Comparison of ENCODE assay signal across 9 cellular contexts in the genomic region with DNA sequence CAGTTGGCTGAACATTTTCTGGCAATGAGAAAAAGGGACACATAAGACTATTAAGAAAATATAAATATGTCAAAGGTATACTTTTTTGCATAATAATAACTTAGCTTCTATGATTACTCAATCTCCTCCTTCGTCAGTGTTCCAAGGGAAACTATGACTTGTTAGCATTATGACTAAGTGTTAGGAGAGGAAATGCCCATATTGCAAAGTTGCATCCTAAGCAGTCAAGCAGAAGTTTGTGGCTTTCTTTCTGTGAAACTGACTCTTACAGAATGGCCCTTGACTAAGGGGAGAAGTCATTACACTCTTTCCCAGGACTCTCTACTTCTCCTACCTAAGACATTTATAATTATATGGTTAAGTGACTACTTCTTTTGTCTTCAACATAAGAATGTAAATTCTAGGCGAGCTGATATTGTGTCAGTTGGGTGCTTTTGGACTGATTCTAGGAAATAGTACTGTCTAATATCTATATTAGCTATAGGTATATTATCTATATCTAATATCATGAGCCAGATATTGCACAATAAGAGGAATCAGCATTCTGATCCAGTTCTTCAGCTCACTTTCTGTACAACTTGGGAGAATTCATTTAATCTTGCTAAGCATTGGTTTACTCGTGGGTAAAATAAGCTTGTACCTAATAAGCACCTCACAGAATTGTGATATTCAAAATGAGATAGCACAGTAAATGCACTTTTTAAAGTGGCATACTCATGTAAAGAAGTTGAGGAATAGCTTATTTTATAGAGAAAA. TPM values are rescaled to one million over a fixed set of nuclear protein-coding genes. Genes with fewer than 3 reads are reported as not detected.
DNase-seq lines count a peak whose midpoint lies in the region; ATAC-seq and TF ChIP-seq lines count a peak whose summit lies in the region.
"Had no signal": no experiment of that assay in that cellular context is flagged by ENCODE, and none has a peak within 500 bp of the region (broad histone marks: within the 10 kb centered on the region; RNA-seq: fewer than 3 reads in every experiment).

No MANE protein-coding gene starts in this region.

- H3K4ac ChIP-seq in trophoblast cell (ENCODE audit: low read depth, low read length), result no peak overlapping the region

- H3K9me3 Mint-ChIP-seq in activated naive CD8-positive, alpha-beta T cell treated with anti-CD3 and anti-CD28 coated beads, Interleukin-2, amount 10 ng/mL, durations not matched to agents 7 days and 5 days, result no peaks in the 10 kb centered on the region
- H3K9me3 Mint-ChIP-seq: activated CD4-positive, alpha-beta memory T cell treated with anti-CD3 and anti-CD28 coated beads, Interleukin-2, amount 10 ng/mL, durations not matched to agents 7 days and 5 days had no signal

- no CpG with 5 or more reads among the region's 3 CpGs for WGBS in trophoblast cell (ENCODE audit: extremely low coverage, insufficient coverage, insufficient read length)

- no peaks in the 10 kb centered on the region for H3K4me1 ChIP-seq in trophoblast cell (ENCODE audit: control insufficient read depth in 1 of 2, insufficient read depth in 2 of 2, low read length in 2 of 2)
- no peaks in the 10 kb centered on the region for H3K4me1 ChIP-seq in osteoblast (ENCODE audit: insufficient read depth, low read length)

- H3K27ac ChIP-seq in trophoblast cell (ENCODE audit: low read depth, low read length) (no peak overlapping the region), osteoblast (ENCODE audit: low read depth, low read length) (no peak overlapping the region)

- H3K9ac ChIP-seq in trophoblast cell (ENCODE audit: low read length), result no peak overlapping the region

- no peaks in the 10 kb centered on the region for H4K20me1 ChIP-seq in osteoblast (ENCODE audit: insufficient read depth, low read length)

- no peak overlapping the region for H2BK12ac ChIP-seq in trophoblast cell (ENCODE audit: low read length)

- no peak overlapping the region for H4K12ac ChIP-seq in trophoblast cell (ENCODE audit: low read depth, low read length)

- H3K4me1 Mint-ChIP-seq in activated naive CD8-positive, alpha-beta T cell treated with anti-CD3 and anti-CD28 coated beads, Interleukin-2, amount 10 ng/mL, durations not matched to agents 7 days and 5 days, result peaks cover 2% of the 10 kb centered on the region

- no peaks in the 10 kb centered on the region for H3K36me3 Mint-ChIP-seq in activated naive CD8-positive, alpha-beta T cell treated with anti-CD3 and anti-CD28 coated beads, Interleukin-2, amount 10 ng/mL, durations not matched to agents 7 days and 5 days

- ATAC-seq in GM19351 (IDR thresholded peaks at IDR 0.05; ENCODE audit: unreplicated experiment) (peak; percentile 80), HG03342 (IDR thresholded peaks at IDR 0.05; ENCODE audit: unreplicated experiment) (peak; percentile 92), GM21526 (IDR thresholded peaks at IDR 0.05; ENCODE audit: low FRiP score, unreplicated experiment) (no peak), GM19023 (IDR thresholded peaks at IDR 0.05; ENCODE audit: unreplicated experiment) (no peak)
- ATAC-seq in activated naive CD8-positive, alpha-beta T cell treated with anti-CD3 and anti-CD28 coated beads, Interleukin-2, amount 10 ng/mL, durations not matched to agents 7 days and 5 days (ENCODE audit: low read depth), result peak; percentile 26

- no peak overlapping the region for H4K91ac ChIP-seq in trophoblast cell (ENCODE audit: low read depth, low read length)

- H4K8ac ChIP-seq in trophoblast cell (ENCODE audit: low read depth, low read length), result no peak overlapping the region

- H3K4me2 ChIP-seq in trophoblast cell (ENCODE audit: low read length) (no peak overlapping the region), osteoblast (ENCODE audit: insufficient read depth, low read length) (no peak overlapping the region)

- peaks cover 9% of the 10 kb centered on the region for H3K27me3 Mint-ChIP-seq in activated naive CD8-positive, alpha-beta T cell treated with anti-CD3 and anti-CD28 coated beads, Interleukin-2, amount 10 ng/mL, durations not matched to agents 7 days and 5 days

- H3K23ac ChIP-seq in trophoblast cell (ENCODE audit: low read length), result no peak overlapping the region

- POLR2A ChIA-PET in activated naive CD8-positive, alpha-beta T cell treated with anti-CD3 and anti-CD28 coated beads, Interleukin-2, amount 10 ng/mL, durations not matched to agents 7 days and 5 days (lab: Charles Lee), result no interaction called here

- H3K18ac ChIP-seq in trophoblast cell (ENCODE audit: low read length), result no peak overlapping the region

- H3K27me3 ChIP-seq in trophoblast cell (ENCODE audit: insufficient read depth, low read length) (no peaks in the 10 kb centered on the region), osteoblast (ENCODE audit: insufficient read depth, low read length) (no peaks in the 10 kb centered on the region)

- TF ChIP-seq CTCF in osteoblast (IDR thresholded peaks at IDR 0.05; ENCODE audit: extremely low read depth, low read depth, low read length), result no peak

- H3K79me1 ChIP-seq in trophoblast cell (ENCODE audit: low read length), result no peaks in the 10 kb centered on the region

- no peak overlapping the region for H3K14ac ChIP-seq in trophoblast cell (ENCODE audit: low read length)

- H2BK120ac ChIP-seq in trophoblast cell (ENCODE audit: insufficient read depth, low read length, poor library complexity), result no peak overlapping the region

- H3K9me3 ChIP-seq in trophoblast cell (ENCODE audit: insufficient read depth, low read depth, low read length) (no peaks in the 10 kb centered on the region), osteoblast (ENCODE audit: low read depth, low read length) (no peaks in the 10 kb centered on the region)

- H3K36me3 ChIP-seq in trophoblast cell (ENCODE audit: control insufficient read depth in 1 of 2, insufficient read depth in 2 of 2, low read length in 2 of 2) (no peaks in the 10 kb centered on the region), osteoblast (ENCODE audit: insufficient read depth, low read length) (no peaks in the 10 kb centered on the region)

- no peak overlapping the region for H3K27ac Mint-ChIP-seq in activated naive CD8-positive, alpha-beta T cell treated with anti-CD3 and anti-CD28 coated beads, Interleukin-2, amount 10 ng/mL, durations not matched to agents 7 days and 5 days
- H3K27ac Mint-ChIP-seq: activated CD4-positive, alpha-beta memory T cell treated with anti-CD3 and anti-CD28 coated beads, Interleukin-2, amount 10 ng/mL, durations not matched to agents 7 days and 5 days had no signal

- H3K4me3 Mint-ChIP-seq in activated naive CD8-positive, alpha-beta T cell treated with anti-CD3 and anti-CD28 coated beads, Interleukin-2, amount 10 ng/mL, durations not matched to agents 7 days and 5 days, result no peak overlapping the region
- H3K4me3 Mint-ChIP-seq: activated CD4-positive, alpha-beta memory T cell treated with anti-CD3 and anti-CD28 coated beads, Interleukin-2, amount 10 ng/mL, durations not matched to agents 7 days and 5 days had no signal

- H2AK5ac ChIP-seq in trophoblast cell (ENCODE audit: low read length), result no peak overlapping the region

- DNase-seq in activated naive CD8-positive, alpha-beta T cell treated with anti-CD3 and anti-CD28 coated beads, Interleukin-2, amount 10 ng/mL, durations not matched to agents 7 days and 5 days, result no peak
- DNase-seq in trophoblast cell (peak; percentile 20 to 61), C1 segment of cervical spinal cord (lab: John Stamatoyannopoulos, UW) (no peak), osteoblast (ENCODE audit: insufficient read length, low spot score, missing footprints) (no peak)
- DNase-seq: activated CD4-positive, alpha-beta memory T cell treated with anti-CD3 and anti-CD28 coated beads, Interleukin-2, amount 10 ng/mL, durations not matched to agents 7 days and 5 days had no signal

- H3K4me3 ChIP-seq in trophoblast cell (ENCODE audit: low read depth, low read length) (no peak overlapping the region), osteoblast (ENCODE audit: insufficient read depth, low read length) (no peak overlapping the region)

- H3K79me2 ChIP-seq in trophoblast cell (ENCODE audit: control insufficient read depth, insufficient read depth, low read length, poor library complexity) (no peaks in the 10 kb centered on the region), osteoblast (ENCODE audit: insufficient read depth, low read length) (no peaks in the 10 kb centered on the region)

- no peak overlapping the region for H2BK5ac ChIP-seq in trophoblast cell (ENCODE audit: low read depth, low read length, poor library complexity)

- H2AFZ ChIP-seq in trophoblast cell (ENCODE audit: insufficient read depth, low read length, poor library complexity), result no peak overlapping the region
- no peak overlapping the region for H2AFZ ChIP-seq in osteoblast (ENCODE audit: low read length)

RNA-seq across cellular contexts. Expression of a gene that starts 16.4 kb away (rescaled TPM):
- not detected for total RNA-seq in activated naive CD8-positive, alpha-beta T cell treated with anti-CD3 and anti-CD28 coated beads, Interleukin-2, amount 10 ng/mL, durations not matched to agents 7 days and 5 days
- not detected in 2 replicates for polyA plus RNA-seq in trophoblast cell (2013)
- total RNA-seq in osteoblast, result not detected in 2 replicates
- total RNA-seq: activated CD4-positive, alpha-beta memory T cell treated with anti-CD3 and anti-CD28 coated beads, Interleukin-2, amount 10 ng/mL, durations not matched to agents 7 days and 5 days had no signal

RNA-seq across cellular contexts. Expression of a gene that starts 18.1 kb away (rescaled TPM):
- not detected for total RNA-seq in activated naive CD8-positive, alpha-beta T cell treated with anti-CD3 and anti-CD28 coated beads, Interleukin-2, amount 10 ng/mL, durations not matched to agents 7 days and 5 days
- not detected in 2 replicates for polyA plus RNA-seq in trophoblast cell (2013)
- total RNA-seq in osteoblast, result not detected in 2 replicates
- total RNA-seq: activated CD4-positive, alpha-beta memory T cell treated with anti-CD3 and anti-CD28 coated beads, Interleukin-2, amount 10 ng/mL, durations not matched to agents 7 days and 5 days had no signal

RNA-seq across cellular contexts. Expression of a gene that starts 51.9 kb away (rescaled TPM):
- total RNA-seq in activated naive CD8-positive, alpha-beta T cell treated with anti-CD3 and anti-CD28 coated beads, Interleukin-2, amount 10 ng/mL, durations not matched to agents 7 days and 5 days, result not detected
- polyA plus RNA-seq in trophoblast cell (2013), result not detected in 2 replicates
- not detected in 2 replicates for total RNA-seq in osteoblast
- total RNA-seq: activated CD4-positive, alpha-beta memory T cell treated with anti-CD3 and anti-CD28 coated beads, Interleukin-2, amount 10 ng/mL, durations not matched to agents 7 days and 5 days had no signal

Comparison
In these comparisons a context has a peak if more than half of its experiments do, and no peak if none do; other contexts are left out.
1. ATAC-seq: peak in GM19351 (single experiment), HG03342 (single experiment) and activated naive CD8-positive, alpha-beta T cell treated with anti-CD3 and anti-CD28 coated beads, Interleukin-2, amount 10 ng/mL, durations not matched to agents 7 days and 5 days (single experiment); none in GM21526 (single experiment) and GM19023 (single experiment).
2. DNase-seq: peak in trophoblast cell (2 of 2); none in activated naive CD8-positive, alpha-beta T cell treated with anti-CD3 and anti-CD28 coated beads, Interleukin-2, amount 10 ng/mL, durations not matched to agents 7 days and 5 days (single experiment), C1 segment of cervical spinal cord (0 of 14) and osteoblast (single experiment).